Comparison of ENCODE assay signal across 18 cellular contexts in the genomic region with DNA sequence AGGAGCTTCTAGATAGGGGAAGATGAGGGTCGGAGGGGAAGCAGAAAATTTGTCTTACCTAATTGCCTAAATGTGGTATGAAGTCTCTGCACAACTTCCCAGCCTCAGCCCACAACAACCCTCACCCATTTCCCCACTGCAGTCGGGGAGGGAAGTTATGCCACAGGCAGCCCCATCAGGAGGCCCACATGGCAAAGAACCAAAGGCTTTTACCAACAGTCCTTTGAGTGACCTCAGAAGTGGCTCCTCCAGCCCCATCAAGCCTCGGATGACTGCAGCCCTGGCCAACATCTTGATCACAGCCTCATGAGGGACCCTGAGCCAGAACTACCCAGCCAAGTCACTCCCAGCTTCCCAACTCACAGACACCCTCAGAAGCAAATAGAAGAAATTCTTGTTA. TPM values are rescaled to one million over a fixed set of nuclear protein-coding genes. Genes with fewer than 3 reads are reported as not detected.
"Had no signal": no experiment of that assay in that cellular context is flagged by ENCODE, and none has a peak within 500 bp of the region (broad histone marks: within the 10 kb centered on the region; RNA-seq: fewer than 3 reads in every experiment).

No MANE protein-coding gene starts in this region.

- H3K9me3 Mint-ChIP-seq: activated naive CD8-positive, alpha-beta T cell treated with anti-CD3 and anti-CD28 coated beads, Interleukin-2, amount 10 ng/mL, durations not matched to agents 7 days and 5 days; central memory CD8-positive, alpha-beta T cell; naive thymus-derived CD8-positive, alpha-beta T cell had no signal

- H3K27me3 Mint-ChIP-seq: brain had no signal

- H3K27ac ChIP-seq: coronary artery, esophagus muscularis mucosa, skin epidermis had no signal

- H3K4me3 ChIP-seq: coronary artery, esophagus muscularis mucosa, skin epidermis had no signal

- DNase-seq: activated CD4-positive, alpha-beta T cell treated with anti-CD3 and anti-CD28 coated beads, Interleukin-2, amount 10 ng/mL, durations not matched to agents 24 days and 14 days; activated CD4-positive, CD25-positive, alpha-beta regulatory T cell; activated naive CD4-positive, alpha-beta T cell; activated naive CD8-positive, alpha-beta T cell treated with anti-CD3 and anti-CD28 coated beads, Interleukin-2, amount 10 ng/mL, durations not matched to agents 7 days and 5 days; activated T-cell treated with anti-CD3 and anti-CD28 coated beads for 4 hours; left colon; naive thymus-derived CD8-positive, alpha-beta T cell; nucleus accumbens; stimulated activated CD4-positive, alpha-beta T cell treated with anti-CD3 and anti-CD28 coated beads, Interleukin-4, amount 100 ng/mL, for 24 hours; stimulated activated naive CD4-positive, alpha-beta T cell; T-helper 2 cell; trophoblast cell had no signal

- ATAC-seq: left colon; naive thymus-derived CD8-positive, alpha-beta T cell had no signal

- H3K27ac Mint-ChIP-seq: activated CD4-positive, alpha-beta T cell treated with anti-CD3 and anti-CD28 coated beads, Interleukin-2, amount 10 ng/mL, durations not matched to agents 24 days and 14 days; activated naive CD8-positive, alpha-beta T cell treated with anti-CD3 and anti-CD28 coated beads, Interleukin-2, amount 10 ng/mL, durations not matched to agents 7 days and 5 days; naive thymus-derived CD8-positive, alpha-beta T cell; progenitor cell of endocrine pancreas had no signal

- H3K9me3 ChIP-seq: esophagus muscularis mucosa had no signal

- H3K36me3 ChIP-seq: esophagus muscularis mucosa had no signal

- H3K4me3 Mint-ChIP-seq: activated CD4-positive, alpha-beta T cell treated with anti-CD3 and anti-CD28 coated beads, Interleukin-2, amount 10 ng/mL, durations not matched to agents 24 days and 14 days; activated naive CD8-positive, alpha-beta T cell treated with anti-CD3 and anti-CD28 coated beads, Interleukin-2, amount 10 ng/mL, durations not matched to agents 7 days and 5 days; brain; central memory CD8-positive, alpha-beta T cell; naive thymus-derived CD8-positive, alpha-beta T cell had no signal

- H3K36me3 Mint-ChIP-seq: activated naive CD8-positive, alpha-beta T cell treated with anti-CD3 and anti-CD28 coated beads, Interleukin-2, amount 10 ng/mL, durations not matched to agents 7 days and 5 days; brain; naive thymus-derived CD8-positive, alpha-beta T cell had no signal

- H3K4me1 Mint-ChIP-seq: activated CD4-positive, alpha-beta T cell treated with anti-CD3 and anti-CD28 coated beads, Interleukin-2, amount 10 ng/mL, durations not matched to agents 24 days and 14 days; activated naive CD8-positive, alpha-beta T cell treated with anti-CD3 and anti-CD28 coated beads, Interleukin-2, amount 10 ng/mL, durations not matched to agents 7 days and 5 days; central memory CD8-positive, alpha-beta T cell; naive thymus-derived CD8-positive, alpha-beta T cell had no signal

RNA-seq across cellular contexts. Expression of a gene that starts 54.8 kb away (rescaled TPM):
- total RNA-seq: activated naive CD8-positive, alpha-beta T cell treated with anti-CD3 and anti-CD28 coated beads, Interleukin-2, amount 10 ng/mL, durations not matched to agents 7 days and 5 days; naive thymus-derived CD8-positive, alpha-beta T cell had no signal
